16 cellular contexts compared by ENCODE assay signal in the genomic region with DNA sequence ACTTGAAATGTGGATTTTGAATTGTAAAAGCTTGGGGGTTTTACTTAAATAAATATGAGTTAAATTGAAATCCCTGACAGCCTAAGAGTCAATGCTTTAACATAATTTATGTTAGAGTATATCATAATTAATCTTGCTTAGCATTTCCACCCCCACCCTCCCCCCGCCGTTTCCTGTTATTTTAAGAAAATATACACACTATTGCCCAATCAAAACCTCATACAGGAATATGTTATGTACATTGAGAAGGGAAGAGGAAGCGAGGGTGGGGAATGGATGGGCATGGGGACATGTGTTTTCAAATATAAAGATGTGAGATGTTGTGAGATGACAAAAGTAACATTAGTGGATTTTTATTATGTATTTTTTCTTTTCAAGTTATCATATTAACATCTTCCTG.
"Had no signal": no experiment of that assay in that cellular context is flagged by ENCODE, and none has a peak within 500 bp of the region (broad histone marks: within the 10 kb centered on the region; RNA-seq: fewer than 3 reads in every experiment).

No MANE protein-coding gene starts in this region.

- H3K4me1 Mint-ChIP-seq: activated naive CD4-positive, alpha-beta T cell treated with anti-CD3 and anti-CD28 coated beads, Interleukin-2, amount 10 ng/mL, durations not matched to agents 7 days and 5 days; stimulated activated naive CD8-positive, alpha-beta T cell treated with anti-CD3 and anti-CD28 coated beads, Interleukin-15, amount 100 ng/mL, for 72 hours had no signal

- H3K9me3 Mint-ChIP-seq: activated naive CD4-positive, alpha-beta T cell treated with anti-CD3 and anti-CD28 coated beads, Interleukin-2, amount 10 ng/mL, durations not matched to agents 7 days and 5 days; activated T-helper 2 cell treated with anti-CD3 and anti-CD28 coated beads, Interferon-gamma antibody, Interleukin-2, Interleukin-4, amounts not matched to agents 10 μg/mL and 5 μg/mL and 100 μg/mL, durations not matched to agents 14 hours and 24 hours and 36 hours; nephron progenitor cell; stimulated activated naive CD8-positive, alpha-beta T cell treated with anti-CD3 and anti-CD28 coated beads, Interleukin-15, amount 100 ng/mL, for 72 hours had no signal

- H3K4me3 Mint-ChIP-seq: activated naive CD4-positive, alpha-beta T cell treated with anti-CD3 and anti-CD28 coated beads, Interleukin-2, amount 10 ng/mL, durations not matched to agents 7 days and 5 days; nephron progenitor cell; stimulated activated naive CD8-positive, alpha-beta T cell treated with anti-CD3 and anti-CD28 coated beads, Interleukin-15, amount 100 ng/mL, for 72 hours had no signal

- H3K27ac ChIP-seq: heart left ventricle, left ventricle myocardium inferior, ovary, thoracic aorta had no signal

- H3K27me3 ChIP-seq: heart left ventricle, ovary had no signal

- H3K36me3 ChIP-seq: heart left ventricle, left ventricle myocardium inferior, ovary, thoracic aorta had no signal

- FAIRE-seq: colon, endothelial cell of umbilical vein, TTC549 had no signal

- H3K4me3 ChIP-seq: heart left ventricle, left ventricle myocardium inferior, ovary, thoracic aorta had no signal

- ATAC-seq: heart left ventricle; stimulated activated naive CD8-positive, alpha-beta T cell treated with anti-CD3 and anti-CD28 coated beads, Interleukin-15, amount 100 ng/mL, for 72 hours had no signal

- H3K9me3 ChIP-seq: heart left ventricle, left ventricle myocardium inferior, ovary, thoracic aorta had no signal

- DNase-seq: activated CD4-positive, alpha-beta T cell treated with anti-CD3 and anti-CD28 coated beads, Interleukin-2, amount 50 U/mL, for 1 hour; activated naive CD4-positive, alpha-beta T cell treated with anti-CD3 and anti-CD28 coated beads, Interleukin-2, amount 10 ng/mL, durations not matched to agents 7 days and 5 days; heart left ventricle; islet precursor cell; left ventricle myocardium inferior; mesendoderm; nephron progenitor cell; ovary; stimulated activated CD4-positive, alpha-beta T cell treated with anti-CD3 and anti-CD28 coated beads, Interleukin-4, amount 100 ng/mL, for 1 hour; stimulated activated CD8-positive, alpha-beta memory T cell treated with anti-CD3 and anti-CD28 coated beads, Interleukin-4, amount 100 ng/mL, for 48 hours; stimulated activated naive CD8-positive, alpha-beta T cell treated with anti-CD3 and anti-CD28 coated beads, Interleukin-15, amount 100 ng/mL, for 72 hours had no signal

- H3K27me3 Mint-ChIP-seq: activated naive CD4-positive, alpha-beta T cell treated with anti-CD3 and anti-CD28 coated beads, Interleukin-2, amount 10 ng/mL, durations not matched to agents 7 days and 5 days; stimulated activated naive CD8-positive, alpha-beta T cell treated with anti-CD3 and anti-CD28 coated beads, Interleukin-15, amount 100 ng/mL, for 72 hours had no signal

- H3K36me3 Mint-ChIP-seq: activated naive CD4-positive, alpha-beta T cell treated with anti-CD3 and anti-CD28 coated beads, Interleukin-2, amount 10 ng/mL, durations not matched to agents 7 days and 5 days had no signal

- H3K27ac Mint-ChIP-seq: activated naive CD4-positive, alpha-beta T cell treated with anti-CD3 and anti-CD28 coated beads, Interleukin-2, amount 10 ng/mL, durations not matched to agents 7 days and 5 days; activated T-helper 2 cell treated with anti-CD3 and anti-CD28 coated beads, Interferon-gamma antibody, Interleukin-2, Interleukin-4, amounts not matched to agents 10 μg/mL and 5 μg/mL and 100 μg/mL, durations not matched to agents 14 hours and 24 hours and 36 hours; stimulated activated naive CD8-positive, alpha-beta T cell treated with anti-CD3 and anti-CD28 coated beads, Interleukin-15, amount 100 ng/mL, for 72 hours had no signal
